ENCODE assay signal across 19 cellular contexts in genomic region chr15:51270706-51271105, GRCh38.
DNase-seq lines count a peak whose midpoint lies in the region; ATAC-seq and TF ChIP-seq lines count a peak whose summit lies in the region.
"Had no signal": no experiment of that assay in that cellular context is flagged by ENCODE, and none has a peak within 500 bp of the region (broad histone marks: within the 10 kb centered on the region; RNA-seq: fewer than 3 reads in every experiment).

No MANE protein-coding gene starts in this region.

- H3K27me3 ChIP-seq in left ventricle myocardium inferior (ENCODE audit: low read depth) (peaks cover 79% of the 10 kb centered on the region), A673 (replicated peaks; ENCODE audit: insufficient read depth, low read depth, low read length, poor library complexity) (peaks cover 44% of the 10 kb centered on the region)
- H3K27me3 ChIP-seq: SJCRH30 had no signal

- intact Hi-C loops in Right ventricle myocardium inferior (cut with DNase I) (no loop called here), left ventricle myocardium inferior (cut with micrococcal nuclease) (no loop called here), sciatic nerve (cut with DNase I) (no loop called here), A673 (cut with micrococcal nuclease; ENCODE audit: unreplicated experiment) (no loop called here)

- H3K36me3 ChIP-seq in left ventricle myocardium inferior (no peaks in the 10 kb centered on the region), A673 (ENCODE audit: insufficient read depth, low read length, poor library complexity, severe bottlenecking) (no peaks in the 10 kb centered on the region)
- H3K36me3 ChIP-seq: Peyer's patch, SJCRH30 had no signal

- TF ChIP-seq CTCF in left ventricle myocardium inferior (IDR thresholded peaks at IDR 0.05; ENCODE audit: borderline replicate concordance) (no peak), A673 (conservative IDR thresholded peaks at IDR 0.05; ENCODE audit: low read depth, low read length) (no peak)

- CTCF ChIA-PET in A673 (lab: Charles Lee): no interaction called here

- ATAC-seq in Right ventricle myocardium inferior: no peak
- peak; percentile 64 for ATAC-seq in sciatic nerve
- ATAC-seq in GM21825 (IDR thresholded peaks at IDR 0.05; ENCODE audit: unreplicated experiment): no peak

- H3K4me3 ChIP-seq in left ventricle myocardium inferior (no peak overlapping the region), A673 (ENCODE audit: low read depth, low read length, poor library complexity, severe bottlenecking) (no peak overlapping the region)
- H3K4me3 ChIP-seq: Peyer's patch, SJCRH30 had no signal

- no peaks in the 10 kb centered on the region for H3K9me3 ChIP-seq in left ventricle myocardium inferior (replicated peaks)
- no peaks in the 10 kb centered on the region for H3K9me3 ChIP-seq in A673 (ENCODE audit: low read depth, low read length, poor library complexity, severe bottlenecking)
- H3K9me3 ChIP-seq: Caco-2, Peyer's patch, SJCRH30 had no signal

- POLR2A ChIA-PET in A673 (lab: Charles Lee; ENCODE audit: low non-redundant PET): no interaction called here

- H3K4me1 ChIP-seq in left ventricle myocardium inferior (peaks cover 17% of the 10 kb centered on the region), A673 (ENCODE audit: insufficient read depth, low read length, poor library complexity, severe bottlenecking) (peaks cover 8% of the 10 kb centered on the region)
- H3K4me1 ChIP-seq: Caco-2, SJCRH30 had no signal

- H3K27ac ChIP-seq in left ventricle myocardium inferior (replicated peaks): no peak overlapping the region
- no peak overlapping the region for H3K27ac ChIP-seq in A673 (ENCODE audit: low read depth, low read length, poor library complexity, severe bottlenecking)
- H3K27ac ChIP-seq: C4-2B, Peyer's patch, SJCRH30 had no signal

- no TSS peak for BruUV-seq in A673 (replicated peaks; lab: Mats Ljungman, UMichigan)

- DNase-seq in Right ventricle myocardium inferior (ENCODE audit: missing footprints): peak; percentile 72
- no peak for DNase-seq in left ventricle myocardium inferior
- DNase-seq in OCI-M1 (lab: John Stamatoyannopoulos, UW): peak; percentile 7
- peak; percentile 71 for DNase-seq in globus pallidus (ENCODE audit: low spot score)
- DNase-seq in sciatic nerve (ENCODE audit: low spot score): no peak
- DNase-seq in A673 (ENCODE audit: low spot score): no peak
- no peak for DNase-seq in stimulated activated CD4-positive, alpha-beta T cell treated with anti-CD3 and anti-CD28 coated beads, Interleukin-2, amount 100 ng/mL, for 24 hours
- DNase-seq: 8988T, Caco-2, HCEC 1CT, IMR-90, NCI-H1417, NCI-H1930, NCI-H2171 treated with DMSO at 0.1 percent for 48 hours, NCI-H774, Peyer's patch, SJCRH30 had no signal

Comparison
In these comparisons a context has a peak if more than half of its experiments do, and no peak if none do; other contexts are left out.
1. DNase-seq: peak in Right ventricle myocardium inferior (single experiment), OCI-M1 (single experiment) and globus pallidus (single experiment); none in left ventricle myocardium inferior (single experiment), sciatic nerve (single experiment), A673 (single experiment) and stimulated activated CD4-positive, alpha-beta T cell treated with anti-CD3 and anti-CD28 coated beads, Interleukin-2, amount 100 ng/mL, for 24 hours (0 of 2).